23 cellular contexts compared by ENCODE assay signal in the genomic region with DNA sequence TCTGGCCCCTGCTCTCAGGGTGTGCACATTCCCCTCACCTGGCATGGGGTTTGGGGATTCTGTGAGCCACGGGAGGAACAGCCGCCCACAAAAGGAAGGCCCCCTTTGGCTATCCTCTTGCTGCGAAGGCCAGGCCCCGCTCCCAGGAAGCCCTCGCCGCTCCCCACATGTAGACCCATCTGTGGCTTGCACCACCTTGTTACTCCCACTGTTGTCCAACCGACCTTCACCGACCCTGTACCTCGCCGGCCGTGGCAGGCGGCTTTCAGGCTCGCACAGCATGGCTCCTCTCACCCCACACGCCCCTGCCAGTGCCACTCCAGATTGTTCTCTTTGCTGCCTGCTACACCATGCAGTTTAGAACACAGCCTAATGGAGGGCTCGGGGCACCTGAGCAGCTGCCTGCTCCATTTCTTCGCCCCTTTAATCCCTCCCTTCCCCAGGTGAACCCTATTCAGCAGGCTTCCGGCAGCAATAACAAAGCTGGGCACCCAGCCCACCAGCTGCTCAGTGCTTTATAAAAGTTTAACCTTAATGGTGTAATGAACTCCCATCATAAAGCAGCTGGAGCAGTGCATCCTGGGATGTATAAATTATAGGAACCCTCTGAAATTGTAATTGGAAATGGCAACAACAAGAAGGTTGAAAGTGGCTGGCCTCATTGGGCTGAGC.
A peak's percentile ranks its signal among the peaks of the same experiment; 100 is the strongest.
DNase-seq lines count a peak whose midpoint lies in the region; ATAC-seq and TF ChIP-seq lines count a peak whose summit lies in the region.
"Had no signal": no experiment of that assay in that cellular context is flagged by ENCODE, and none has a peak within 500 bp of the region (broad histone marks: within the 10 kb centered on the region; RNA-seq: fewer than 3 reads in every experiment).

No MANE protein-coding gene starts in this region.

- TF ChIP-seq CTCF in nephron (IDR thresholded peaks at IDR 0.05; ENCODE audit: unreplicated experiment in 3 of 3), result no peak

- peak overlapping the region; percentile 87 to 98 (median 95) for H3K27ac Mint-ChIP-seq in nephron
- H3K27ac Mint-ChIP-seq: stimulated activated naive CD8-positive, alpha-beta T cell treated with anti-CD3 and anti-CD28 coated beads, Interleukin-15, Interleukin-2, amounts not matched to agents 100 ng/mL and 50 ng/mL, for 24 hours; T-cell had no signal

- H3K36me3 Mint-ChIP-seq in nephron (ENCODE audit: low read depth), result no peaks in the 10 kb centered on the region
- H3K36me3 Mint-ChIP-seq: T-cell had no signal

- H3K4me3 Mint-ChIP-seq in nephron, result peak overlapping the region in 1 of 3 experiments; percentile 30
- H3K4me3 Mint-ChIP-seq: central memory CD8-positive, alpha-beta T cell; stimulated activated naive CD8-positive, alpha-beta T cell treated with anti-CD3 and anti-CD28 coated beads, Interleukin-15, Interleukin-2, amounts not matched to agents 100 ng/mL and 50 ng/mL, for 24 hours; T-cell had no signal

- no peaks in the 10 kb centered on the region for H3K27me3 Mint-ChIP-seq in nephron (ENCODE audit: low read depth)
- H3K27me3 Mint-ChIP-seq: central memory CD8-positive, alpha-beta T cell had no signal

- no peaks in the 10 kb centered on the region for H3K9me3 Mint-ChIP-seq in nephron
- H3K9me3 Mint-ChIP-seq: central memory CD8-positive, alpha-beta T cell; stimulated activated naive CD8-positive, alpha-beta T cell treated with anti-CD3 and anti-CD28 coated beads, Interleukin-15, Interleukin-2, amounts not matched to agents 100 ng/mL and 50 ng/mL, for 24 hours; T-cell had no signal

- ATAC-seq in GM21360 (IDR thresholded peaks at IDR 0.05; ENCODE audit: unreplicated experiment), result no peak
- ATAC-seq: esophagus mucosa, left lobe of liver, T-cell, upper lobe of right lung had no signal

- DNase-seq in COR-L47 (lab: John Stamatoyannopoulos, UW), result peak; percentile 88
- DNase-seq in NCI-H1417 (lab: John Stamatoyannopoulos, UW), result peak; percentile 35 to 89 (median 77)
- DNase-seq in NCI-H69 (lab: John Stamatoyannopoulos, UW), result peak; percentile 95
- no peak for DNase-seq in RKO (ENCODE audit: low spot score)
- no peak for DNase-seq in NCI-H2196 treated with DMSO at 0.1 percent for 48 hours (lab: John Stamatoyannopoulos, UW; ENCODE audit: unreplicated experiment)
- DNase-seq: activated CD4-positive, alpha-beta T cell treated with anti-CD3 and anti-CD28 coated beads, Interleukin-2, amount 50 U/mL, for 1 hour; activated CD8-positive, alpha-beta memory T cell treated with anti-CD3 and anti-CD28 coated beads, Interleukin-2, amount 50 U/mL, for 48 hours; activated gamma-delta T cell treated with Interleukin-2 at 50 U/mL for 16 hours; amniotic stem cell; Caco-2; effector CD4-positive, alpha-beta T cell; GF-D8; Right ventricle myocardium superior; sigmoid colon; stimulated activated CD4-positive, alpha-beta T cell treated with anti-CD3 and anti-CD28 coated beads, Interleukin-1b, Interleukin-23, amount 100 ng/mL, for 48 hours; T-cell; upper lobe of right lung had no signal

- H3K4me1 Mint-ChIP-seq in nephron, result peaks cover 59% of the 10 kb centered on the region

Comparison
In these comparisons a context has a peak if more than half of its experiments do, and no peak if none do; other contexts are left out.
1. DNase-seq: peak in COR-L47 (single experiment), NCI-H1417 (3 of 3) and NCI-H69 (single experiment); none in RKO (single experiment) and NCI-H2196 treated with DMSO at 0.1 percent for 48 hours (single experiment).